Comparison of ENCODE assay signal across 8 cellular contexts in genomic region chr12:57237952-57238853, GRCh38. TPM values are rescaled to one million over a fixed set of nuclear protein-coding genes. Genes with fewer than 3 reads are reported as not detected.
A peak's percentile ranks its signal among the peaks of the same experiment; 100 is the strongest.
DNase-seq lines count a peak whose midpoint lies in the region; ATAC-seq and TF ChIP-seq lines count a peak whose summit lies in the region.

No MANE protein-coding gene starts in this region.

- H3K4me3 Mint-ChIP-seq in chondrocyte (ENCODE audit: unreplicated experiment) = peak overlapping the region; percentile 94
- peak overlapping the region; percentile 87 to 99 (median 94) for H3K4me3 Mint-ChIP-seq in naive thymus-derived CD4-positive, alpha-beta T cell

- H3K4me3 ChIP-seq in naive thymus-derived CD4-positive, alpha-beta T cell (ENCODE audit: low read length) = peak overlapping the region; percentile 80

- H3K9me3 Mint-ChIP-seq in chondrocyte (ENCODE audit: low read depth) = no peaks in the 10 kb centered on the region
- H3K9me3 Mint-ChIP-seq in naive thymus-derived CD4-positive, alpha-beta T cell = no peaks in the 10 kb centered on the region

- DNase-seq in NCI-H1417 (lab: John Stamatoyannopoulos, UW) = peak; percentile 61 to 76 (median 68)
- no peak for DNase-seq in NCI-H1417 treated with DMSO at 0.1 percent for 48 hours (lab: John Stamatoyannopoulos, UW)
- peak; percentile 80 for DNase-seq in NCI-H526 treated with DMSO at 0.1 percent for 48 hours (lab: John Stamatoyannopoulos, UW)
- peak; percentile 83 for DNase-seq in chondrocyte (ENCODE audit: low spot score)
- DNase-seq in naive thymus-derived CD4-positive, alpha-beta T cell = peak in 1 of 9 donors; percentile 13
- DNase-seq in GOT3 (lab: John Stamatoyannopoulos, UW) = no peak
- DNase-seq in NCI-H226 = no peak
- no peak for DNase-seq in superior temporal gyrus (ENCODE audit: extremely low spot score)

- H3K27me3 ChIP-seq in naive thymus-derived CD4-positive, alpha-beta T cell (ENCODE audit: control insufficient read depth in 2 of 2, insufficient read depth in 2 of 2, low read length in 2 of 2) = peaks cover 7 to 18% of the 10 kb centered on the region in 2 donors

- H3K27ac Mint-ChIP-seq in chondrocyte (ENCODE audit: unreplicated experiment) = peak overlapping the region; percentile 90
- peak overlapping the region in 3 of 9 donors; percentile 36 to 73 (median 60) for H3K27ac Mint-ChIP-seq in naive thymus-derived CD4-positive, alpha-beta T cell

- POLR2A ChIA-PET in naive thymus-derived CD4-positive, alpha-beta T cell (lab: Charles Lee) = interaction anchor here (0.6 to 7.7 kb wide), 6 partner anchors 11 to 1422 kb away, joined by 3 to 79 read pairs (median 6); partner anchors contain the start of genes LRP1 and SHMT2

- H3K4me1 ChIP-seq in naive thymus-derived CD4-positive, alpha-beta T cell (ENCODE audit: control insufficient read depth in 2 of 2, insufficient read depth in 2 of 2, low read length in 2 of 2) = peaks cover 41 to 62% of the 10 kb centered on the region in 2 donors

- CTCF ChIA-PET in naive thymus-derived CD4-positive, alpha-beta T cell (lab: Charles Lee) = interaction anchor here (1.0 to 11.8 kb wide), 5 partner anchors 11 to 169 kb away, joined by 3 to 156 read pairs (median 18); partner anchors contain the start of genes NXPH4 and SHMT2

- peaks cover 93% of the 10 kb centered on the region for H3K4me1 Mint-ChIP-seq in chondrocyte (ENCODE audit: low read depth)
- peaks cover 47 to 75% (median 63%) of the 10 kb centered on the region in 7 donors for H3K4me1 Mint-ChIP-seq in naive thymus-derived CD4-positive, alpha-beta T cell

- intact Hi-C loops in naive thymus-derived CD4-positive, alpha-beta T cell (cut with micrococcal nuclease) = loop anchor here (2.0 kb wide), 2 partner anchors 13 to 113 kb away; no protein-coding TSS in a partner anchor

- no peak for ATAC-seq in naive thymus-derived CD4-positive, alpha-beta T cell

- peaks cover 0 to 22% (median 0%) of the 10 kb centered on the region in 3 experiments for H3K36me3 ChIP-seq in naive thymus-derived CD4-positive, alpha-beta T cell (ENCODE audit: control insufficient read depth in 2 of 3, insufficient read depth in 3 of 3, low read length in 3 of 3)

- H3K27ac ChIP-seq in naive thymus-derived CD4-positive, alpha-beta T cell (ENCODE audit: low read depth, low read length) = no peak overlapping the region

- no peaks in the 10 kb centered on the region for H3K9me3 ChIP-seq in naive thymus-derived CD4-positive, alpha-beta T cell (ENCODE audit: control insufficient read depth in 2 of 3, low read length in 3 of 3)

- TF ChIP-seq CTCF in chondrocyte (IDR thresholded peaks at IDR 0.05) = no peak

- no peaks in the 10 kb centered on the region for H3K27me3 Mint-ChIP-seq in chondrocyte (ENCODE audit: low read depth)
- H3K27me3 Mint-ChIP-seq in naive thymus-derived CD4-positive, alpha-beta T cell = peaks cover 42 to 66% (median 53%) of the 10 kb centered on the region in 5 donors

- peaks cover 9% of the 10 kb centered on the region for H3K36me3 Mint-ChIP-seq in chondrocyte (ENCODE audit: low read depth)
- peaks cover 7 to 15% (median 10%) of the 10 kb centered on the region in 5 donors for H3K36me3 Mint-ChIP-seq in naive thymus-derived CD4-positive, alpha-beta T cell

RNA-seq across cellular contexts. Expression of gene SHMT2, which starts 8.7 kb away (rescaled TPM):
- total RNA-seq in chondrocyte = 112 to 292 TPM (median 291 TPM) in 3 replicates
- 100 to 1,000 TPM in 1 of 5 experiments, 10 to 100 TPM in 4; 21.7 to 175 (median 36.1) TPM for total RNA-seq in naive thymus-derived CD4-positive, alpha-beta T cell
- polyA plus RNA-seq in naive thymus-derived CD4-positive, alpha-beta T cell = 10 to 100 TPM; 29.7 to 40.4 TPM

RNA-seq across cellular contexts. Expression of gene STAC3, which starts 12.8 kb away (rescaled TPM):
- total RNA-seq in chondrocyte = 1.1 to 2.8 TPM (median 1.3 TPM) in 3 replicates
- total RNA-seq in naive thymus-derived CD4-positive, alpha-beta T cell = 1 to 10 TPM; 2.5 to 7.3 (median 5.6) TPM
- not detected for polyA plus RNA-seq in naive thymus-derived CD4-positive, alpha-beta T cell

RNA-seq across cellular contexts. Expression of gene NXPH4, which starts 21.6 kb away (rescaled TPM):
- 75.4 to 85.4 TPM (median 82.8 TPM) in 3 replicates for total RNA-seq in chondrocyte
- under 1 TPM in 1 of 5 experiments, not detected in 4; 0.31 TPM for total RNA-seq in naive thymus-derived CD4-positive, alpha-beta T cell
- polyA plus RNA-seq in naive thymus-derived CD4-positive, alpha-beta T cell = not detected

Comparison
In these comparisons a context has a peak if more than half of its experiments do, and no peak if none do; other contexts are left out.
1. DNase-seq: peak in NCI-H1417 (3 of 3), NCI-H526 treated with DMSO at 0.1 percent for 48 hours (single experiment) and chondrocyte (single experiment); none in NCI-H1417 treated with DMSO at 0.1 percent for 48 hours (single experiment), GOT3 (single experiment), NCI-H226 (single experiment) and superior temporal gyrus (single experiment).
2. RNA of gene NXPH4, which starts 21.6 kb away (total RNA-seq): 75.4 to 85.4 TPM in chondrocyte; 0.31 TPM in naive thymus-derived CD4-positive, alpha-beta T cell; every median in the first group is over 10 times any median in the second.